11 cellular contexts compared by ENCODE assay signal in the genomic region with DNA sequence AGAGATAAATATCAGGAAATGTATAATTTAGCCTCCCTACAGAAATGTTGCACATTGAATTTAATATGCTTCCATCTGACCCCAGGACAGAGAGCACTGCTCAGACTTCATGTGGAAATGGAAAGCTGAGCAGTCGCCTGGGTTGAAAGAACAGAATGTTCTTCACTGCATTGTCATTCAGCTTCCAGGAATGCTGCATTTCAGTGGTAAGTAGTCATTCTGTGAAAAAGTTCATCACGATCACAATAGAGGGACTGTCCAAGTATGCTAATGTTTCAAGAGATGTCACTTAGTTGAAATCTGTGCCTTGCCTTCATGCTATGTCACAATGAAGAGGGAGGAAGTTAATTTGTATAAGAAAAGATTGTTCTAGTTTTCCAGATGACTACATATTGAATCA.
DNase-seq lines count a peak whose midpoint lies in the region; TF ChIP-seq lines count a peak whose summit lies in the region.
"Had no signal": no experiment of that assay in that cellular context is flagged by ENCODE, and none has a peak within 500 bp of the region (broad histone marks: within the 10 kb centered on the region; RNA-seq: fewer than 3 reads in every experiment).

No MANE protein-coding gene starts in this region.

- intact Hi-C loops in activated naive CD4-positive, alpha-beta T cell treated with anti-CD3 and anti-CD28 coated beads for 36 hours (cut with micrococcal nuclease): loop anchor here (1.0 kb wide), 1 partner anchor 217 kb away; a partner anchor contains a TSS

- 34 to 41% methylated on average over 2 of the region's 2 CpGs for WGBS in tibial nerve, 2 donors

- TF ChIP-seq CTCF in tibial nerve (IDR thresholded peaks at IDR 0.05): no peak

- CTCF ChIA-PET in activated naive CD4-positive, alpha-beta T cell treated with anti-CD3 and anti-CD28 coated beads for 36 hours (lab: Charles Lee): interaction anchor here (0.6 kb wide), 1 partner anchor 152 kb away, joined by 4 read pairs; no protein-coding TSS in a partner anchor

- no peaks in the 10 kb centered on the region for H3K9me3 ChIP-seq in tibial nerve
- H3K9me3 ChIP-seq: heart right ventricle had no signal

- H3K27ac ChIP-seq in tibial nerve: peak overlapping the region in 2 of 4 donors; percentile 77 to 87

- H3K27me3 ChIP-seq in tibial nerve: no peaks in the 10 kb centered on the region
- H3K27me3 ChIP-seq: heart right ventricle had no signal

- H3K4me1 Mint-ChIP-seq in activated naive CD4-positive, alpha-beta T cell treated with anti-CD3 and anti-CD28 coated beads for 36 hours (ENCODE audit: low read depth): peaks cover 24% of the 10 kb centered on the region

- H3K4me3 Mint-ChIP-seq in activated naive CD4-positive, alpha-beta T cell treated with anti-CD3 and anti-CD28 coated beads for 36 hours: no peak overlapping the region

- no peaks in the 10 kb centered on the region for H3K36me3 ChIP-seq in tibial nerve
- H3K36me3 ChIP-seq: heart right ventricle had no signal

- peak; percentile 49 to 81 for TF ChIP-seq EP300 in tibial nerve (IDR thresholded peaks at IDR 0.05)

- H3K27me3 Mint-ChIP-seq in activated naive CD4-positive, alpha-beta T cell treated with anti-CD3 and anti-CD28 coated beads for 36 hours (ENCODE audit: low read depth): peaks cover 3% of the 10 kb centered on the region

- peak; percentile 34 for DNase-seq in activated naive CD4-positive, alpha-beta T cell treated with anti-CD3 and anti-CD28 coated beads for 36 hours
- no peak for DNase-seq in activated naive CD4-positive, alpha-beta T cell treated with Interleukin-2 at 50 U/mL for 16 hours
- DNase-seq in OCI-M1 (lab: John Stamatoyannopoulos, UW) (peak; percentile 15), fibroblast of the conjunctiva (ENCODE audit: low read depth) (peak; percentile 81), tibial nerve (ENCODE audit: low spot score in 2 of 2) (no peak), SIG-M5 (lab: John Stamatoyannopoulos, UW) (no peak), iPS-NIHi7 (ENCODE audit: extremely low spot score) (no peak)
- no peak for DNase-seq in activated CD4-positive, alpha-beta T cell treated with anti-CD3 and anti-CD28 coated beads for 4 hours
- DNase-seq: activated CD4-positive, CD25-positive, alpha-beta regulatory T cell treated with anti-CD3 and anti-CD28 coated beads, Interleukin-2, amount 50 U/mL, for 72 hours; heart right ventricle; NCI-H1092 had no signal

- no peak overlapping the region for H3K4me3 ChIP-seq in tibial nerve
- H3K4me3 ChIP-seq: heart right ventricle had no signal

- no peaks in the 10 kb centered on the region for H3K36me3 Mint-ChIP-seq in activated naive CD4-positive, alpha-beta T cell treated with anti-CD3 and anti-CD28 coated beads for 36 hours (ENCODE audit: low read depth)

- no peak for TF ChIP-seq POLR2A in tibial nerve (IDR thresholded peaks at IDR 0.05)

- no peak overlapping the region for H3K27ac Mint-ChIP-seq in activated naive CD4-positive, alpha-beta T cell treated with anti-CD3 and anti-CD28 coated beads for 36 hours

- peaks cover 0 to 60% (median 21%) of the 10 kb centered on the region in 4 donors for H3K4me1 ChIP-seq in tibial nerve

- H3K9me3 Mint-ChIP-seq in activated naive CD4-positive, alpha-beta T cell treated with anti-CD3 and anti-CD28 coated beads for 36 hours: no peaks in the 10 kb centered on the region

Comparison
In these comparisons a context has a peak if more than half of its experiments do, and no peak if none do; other contexts are left out.
1. DNase-seq: peak in activated naive CD4-positive, alpha-beta T cell treated with anti-CD3 and anti-CD28 coated beads for 36 hours (single experiment), OCI-M1 (single experiment) and fibroblast of the conjunctiva (single experiment); none in activated naive CD4-positive, alpha-beta T cell treated with Interleukin-2 at 50 U/mL for 16 hours (single experiment), tibial nerve (0 of 2), SIG-M5 (single experiment), activated CD4-positive, alpha-beta T cell treated with anti-CD3 and anti-CD28 coated beads for 4 hours (0 of 2) and iPS-NIHi7 (single experiment).